ENCODE assay signal across 9 cellular contexts in genomic region chr17:5832886-5833285, GRCh38.
A peak's percentile ranks its signal among the peaks of the same experiment; 100 is the strongest.
DNase-seq lines count a peak whose midpoint lies in the region; ATAC-seq and TF ChIP-seq lines count a peak whose summit lies in the region.
"Had no signal": no experiment of that assay in that cellular context is flagged by ENCODE, and none has a peak within 500 bp of the region (broad histone marks: within the 10 kb centered on the region; RNA-seq: fewer than 3 reads in every experiment).

No MANE protein-coding gene starts in this region.

- no peak for TF ChIP-seq POLR2A in esophagus muscularis mucosa (IDR thresholded peaks at IDR 0.05; ENCODE audit: low read depth)

- 5% methylated on average over 1 of the region's 1 CpG for WGBS in esophagus muscularis mucosa

- ATAC-seq in GM18519 (IDR thresholded peaks at IDR 0.05; ENCODE audit: low FRiP score, unreplicated experiment) = no peak
- ATAC-seq in GM21423 (IDR thresholded peaks at IDR 0.05; ENCODE audit: unreplicated experiment) = no peak

- no peaks in the 10 kb centered on the region for H3K9me3 ChIP-seq in esophagus muscularis mucosa
- H3K9me3 ChIP-seq: sigmoid colon had no signal

- intact Hi-C loops in esophagus muscularis mucosa (cut with DNase I) = no loop called here

- TF ChIP-seq EP300 in esophagus muscularis mucosa (IDR thresholded peaks at IDR 0.05) = no peak

- H3K36me3 ChIP-seq in esophagus muscularis mucosa = no peaks in the 10 kb centered on the region
- H3K36me3 ChIP-seq: sigmoid colon had no signal

- no peak overlapping the region for H3K4me3 ChIP-seq in esophagus muscularis mucosa
- H3K4me3 ChIP-seq in skeletal muscle cell (ENCODE audit: low read depth, low read length) = no peak overlapping the region
- H3K4me3 ChIP-seq: sigmoid colon had no signal

- H3K4me1 ChIP-seq in esophagus muscularis mucosa = no peaks in the 10 kb centered on the region
- H3K4me1 ChIP-seq: sigmoid colon had no signal

- peaks cover 0 to 12% (median 0%) of the 10 kb centered on the region in 4 donors for H3K27me3 ChIP-seq in esophagus muscularis mucosa
- H3K27me3 ChIP-seq: sigmoid colon had no signal

- TF ChIP-seq CTCF in esophagus muscularis mucosa (IDR thresholded peaks at IDR 0.05) = no peak
- TF ChIP-seq CTCF in GM20000 (IDR thresholded peaks at IDR 0.05; ENCODE audit: extremely low read depth, missing control alignments) = no peak

- DNase-seq in NCI-H2227 (lab: John Stamatoyannopoulos, UW; ENCODE audit: unreplicated experiment) (peak; percentile 12), NCI-H2227 treated with DMSO at 0.1 percent for 48 hours (lab: John Stamatoyannopoulos, UW) (no peak), NCI-H748 (lab: John Stamatoyannopoulos, UW; ENCODE audit: unreplicated experiment) (peak; percentile 99), esophagus muscularis mucosa (ENCODE audit: extremely low spot score) (peak; percentile 12), skeletal muscle cell (ENCODE audit: low read depth) (peak; percentile 17), GM20000 (ENCODE audit: low spot score) (no peak)
- DNase-seq: sigmoid colon had no signal

- no peak overlapping the region for H3K27ac ChIP-seq in esophagus muscularis mucosa (replicated peaks in 1 of 4)
- H3K27ac ChIP-seq: sigmoid colon had no signal

Comparison
In these comparisons a context has a peak if more than half of its experiments do, and no peak if none do; other contexts are left out.
1. DNase-seq: peak in NCI-H2227 (single experiment), NCI-H748 (single experiment), esophagus muscularis mucosa (single experiment) and skeletal muscle cell (single experiment); none in NCI-H2227 treated with DMSO at 0.1 percent for 48 hours (single experiment) and GM20000 (single experiment).